In genomic region chr2:11748861-11749645, GRCh38 we compare ENCODE assay signal across 12 cellular contexts. TPM values are rescaled to one million over a fixed set of nuclear protein-coding genes. Genes with fewer than 3 reads are reported as not detected.
DNase-seq lines count a peak whose midpoint lies in the region; ATAC-seq, FAIRE-seq and TF ChIP-seq lines count a peak whose summit lies in the region.
"Had no signal": no experiment of that assay in that cellular context is flagged by ENCODE, and none has a peak within 500 bp of the region (broad histone marks: within the 10 kb centered on the region; RNA-seq: fewer than 3 reads in every experiment).

No MANE protein-coding gene starts in this region.

- H2AFZ ChIP-seq in OCI-LY7 (ENCODE audit: low read length), result no peak overlapping the region

- H3K9me2 ChIP-seq in OCI-LY7 (ENCODE audit: insufficient read depth, low read length), result no peaks in the 10 kb centered on the region

- peaks cover 63% of the 10 kb centered on the region for H3K79me2 ChIP-seq in OCI-LY7 (ENCODE audit: insufficient read depth, low read depth, low read length)

- FAIRE-seq in D721Med (lab: Jason Lieb, UNC), result no peak
- FAIRE-seq: endometrium had no signal

- in situ Hi-C loops in G401 (cut with HindIII; ENCODE audit: low sequenced_read_pairs), result no loop called here

- intact Hi-C loops in OCI-LY7 (cut with micrococcal nuclease; ENCODE audit: unreplicated experiment) (loop anchor here (5.0 kb wide), 3 partner anchors 283 to 968 kb away; partner anchors contain the start of genes PDIA6 and TRIB2), dorsolateral prefrontal cortex (cut with DNase I) (loop anchor here in 1 of 2 donors (5.0 kb wide), 1 partner anchor 57 kb away; no protein-coding TSS in a partner anchor), posterior vena cava (cut with DNase I) (no loop called here)

- peak overlapping the region; percentile 80 for H3K4me3 ChIP-seq in OCI-LY7 (ENCODE audit: low read depth, low read length, poor library complexity, severe bottlenecking)
- H3K4me3 ChIP-seq in dorsolateral prefrontal cortex, result peak overlapping the region in 15 of 59 donors; percentile 1 to 92 (median 35)

- DNase-seq in G401 (ENCODE audit: low spot score) (peak; percentile 22), OCI-LY7 (ENCODE audit: low spot score) (peak; percentile 36), dorsolateral prefrontal cortex (no peak), posterior vena cava (ENCODE audit: low spot score) (peak; percentile 58), NCI-H82 (lab: John Stamatoyannopoulos, UW) (no peak), D721Med (ENCODE audit: insufficient read length, low spot score) (no peak)
- DNase-seq in stimulated activated CD4-positive, alpha-beta T cell treated with anti-CD3 and anti-CD28 coated beads, Interleukin-4, amount 100 ng/mL, for 1 hour, result no peak
- DNase-seq: NCI-H1092 treated with DMSO at 0.1 percent for 48 hours, SHP77 treated with DMSO at 0.1 percent for 48 hours had no signal

- peaks cover 26% of the 10 kb centered on the region for H4K20me1 ChIP-seq in OCI-LY7 (ENCODE audit: insufficient read depth, low read length)

- no peaks in the 10 kb centered on the region for H3K9me3 ChIP-seq in OCI-LY7 (ENCODE audit: low read length)

- CTCF ChIA-PET in OCI-LY7 (lab: Charles Lee; ENCODE audit: unreplicated experiment), result interaction anchor here (1.7 kb wide), 1 partner anchor 30 kb away, joined by 4 read pairs; no protein-coding TSS in a partner anchor

- BruUV-seq in OCI-LY7 (replicated peaks; lab: Mats Ljungman, UMichigan), result no TSS peak

- ATAC-seq in HG03095 (IDR thresholded peaks at IDR 0.05; ENCODE audit: unreplicated experiment), result no peak
- ATAC-seq: left lobe of liver had no signal

- TF ChIP-seq CTCF in OCI-LY7 (conservative IDR thresholded peaks at IDR 0.05; ENCODE audit: low read length) (no peak), dorsolateral prefrontal cortex (IDR thresholded peaks at IDR 0.05 in 54 of 56, conservative IDR thresholded peaks at IDR 0.05 in 2 of 56; ENCODE audit: low read depth in 1 of 56, partially characterized antibody in 56 of 56) (no peak), D721Med (IDR thresholded peaks at IDR 0.05; ENCODE audit: insufficient read depth, missing control alignments) (no peak)

- peak overlapping the region; percentile 88 for H3K27ac ChIP-seq in OCI-LY7 (ENCODE audit: low read depth, low read length, poor library complexity, severe bottlenecking)
- H3K27ac ChIP-seq in dorsolateral prefrontal cortex, result peak overlapping the region in 35 of 59 donors; percentile 3 to 89 (median 38)

- 0 out of 2 replicates have a peak, but pooled peaks cover 2% of the 10 kb centered on the region for H3K36me3 ChIP-seq in OCI-LY7 (ENCODE audit: insufficient read depth, low read length)

- POLR2A ChIA-PET in OCI-LY7 (lab: Charles Lee), result interaction anchor here (0.6 to 1.3 kb wide), 3 partner anchors 12 to 1025 kb away, joined by 3 to 4 read pairs (median 4); no protein-coding TSS in a partner anchor

- H3K4me2 ChIP-seq in OCI-LY7 (ENCODE audit: low read length), result peak overlapping the region; percentile 98

- H3K27me3 ChIP-seq in dorsolateral prefrontal cortex, result no peaks in the 10 kb centered on the region

- H3K4me1 ChIP-seq in OCI-LY7 (ENCODE audit: insufficient read depth, low read length, poor library complexity, severe bottlenecking), result peaks cover 85% of the 10 kb centered on the region

RNA-seq across cellular contexts. Expression of gene LPIN1, which starts 2.6 kb away (rescaled TPM):
- total RNA-seq in G401 (2014; rRNA removed; shearing (Covaris generic)), result 12.7 and 30.4 TPM in 2 replicates
- 46.6 and 56.9 TPM in 2 replicates for total RNA-seq in OCI-LY7 (2014; rRNA removed; shearing (Covaris generic))
- total RNA-seq in OCI-LY7 (2022) (65.6 and 70.2 TPM in 2 replicates), dorsolateral prefrontal cortex (100 to 1,000 TPM in 76 of 120 experiments, 10 to 100 TPM in 44; 68.3 to 159 (median 104) TPM), posterior vena cava (10 to 100 TPM; 24.2 to 26.8 TPM)

Comparison
In these comparisons a context has a peak if more than half of its experiments do, and no peak if none do; other contexts are left out.
1. DNase-seq: peak in G401 (single experiment), OCI-LY7 (single experiment) and posterior vena cava (single experiment); none in dorsolateral prefrontal cortex (0 of 10), stimulated activated CD4-positive, alpha-beta T cell treated with anti-CD3 and anti-CD28 coated beads, Interleukin-4, amount 100 ng/mL, for 1 hour (single experiment), NCI-H82 (single experiment) and D721Med (single experiment).